19 cellular contexts compared by ENCODE assay signal in genomic region chr1:237478842-237479241, GRCh38.
"Had no signal": no experiment of that assay in that cellular context is flagged by ENCODE, and none has a peak within 500 bp of the region (broad histone marks: within the 10 kb centered on the region; RNA-seq: fewer than 3 reads in every experiment).

No MANE protein-coding gene starts in this region.

- H3K36me3 Mint-ChIP-seq: memory B cell, natural killer cell had no signal

- H3K4me1 ChIP-seq: lower lobe of right lung, right lobe of liver, suprapubic skin, transverse colon, upper lobe of right lung, uterus had no signal

- ATAC-seq: effector memory CD8-positive, alpha-beta T cell; lower lobe of right lung; natural killer cell; right lobe of liver; stimulated activated naive CD8-positive, alpha-beta T cell treated with anti-CD3 and anti-CD28 coated beads, Interleukin-15, amount 100 ng/mL, for 72 hours; upper lobe of right lung had no signal

- H3K4me1 Mint-ChIP-seq: natural killer cell; stimulated activated naive CD8-positive, alpha-beta T cell treated with anti-CD3 and anti-CD28 coated beads, Interleukin-15, amount 100 ng/mL, for 72 hours had no signal

- H3K27ac ChIP-seq: lower lobe of right lung, ovary, right lobe of liver, suprapubic skin, transverse colon, upper lobe of right lung, uterus had no signal

- H3K9me3 ChIP-seq: lower lobe of right lung, ovary, right lobe of liver, suprapubic skin, transverse colon, upper lobe of right lung, uterus had no signal

- H3K27me3 Mint-ChIP-seq: memory B cell; stimulated activated naive CD8-positive, alpha-beta T cell treated with anti-CD3 and anti-CD28 coated beads, Interleukin-15, amount 100 ng/mL, for 72 hours had no signal

- DNase-seq: cortex of kidney; effector memory CD8-positive, alpha-beta T cell; erythroblast; left ventricle myocardium superior; lower lobe of right lung; natural killer cell; occipital lobe; ovary; right lobe of liver; small intestine; stimulated activated CD4-positive, alpha-beta T cell treated with anti-CD3 and anti-CD28 coated beads, Interleukin-15, amount 100 ng/mL, for 24 hours; stimulated activated CD4-positive, alpha-beta T cell treated with anti-CD3 and anti-CD28 coated beads, Interleukin-2, amount 100 ng/mL, for 48 hours; stimulated activated naive CD4-positive, alpha-beta T cell; stimulated activated naive CD8-positive, alpha-beta T cell treated with anti-CD3 and anti-CD28 coated beads, Interleukin-15, amount 100 ng/mL, for 72 hours; transverse colon; upper lobe of right lung; uterus had no signal

- H3K27ac Mint-ChIP-seq: effector memory CD8-positive, alpha-beta T cell; memory B cell; natural killer cell; stimulated activated naive CD8-positive, alpha-beta T cell treated with anti-CD3 and anti-CD28 coated beads, Interleukin-15, amount 100 ng/mL, for 72 hours had no signal

- H3K27me3 ChIP-seq: ovary, right lobe of liver, suprapubic skin, transverse colon, upper lobe of right lung, uterus had no signal

- H3K4me3 ChIP-seq: lower lobe of right lung, ovary, right lobe of liver, suprapubic skin, transverse colon, upper lobe of right lung, uterus had no signal

- H3K4me3 Mint-ChIP-seq: memory B cell; natural killer cell; stimulated activated naive CD8-positive, alpha-beta T cell treated with anti-CD3 and anti-CD28 coated beads, Interleukin-15, amount 100 ng/mL, for 72 hours had no signal

- H3K36me3 ChIP-seq: lower lobe of right lung, ovary, right lobe of liver, suprapubic skin, transverse colon, upper lobe of right lung, uterus had no signal
